In the genomic region with DNA sequence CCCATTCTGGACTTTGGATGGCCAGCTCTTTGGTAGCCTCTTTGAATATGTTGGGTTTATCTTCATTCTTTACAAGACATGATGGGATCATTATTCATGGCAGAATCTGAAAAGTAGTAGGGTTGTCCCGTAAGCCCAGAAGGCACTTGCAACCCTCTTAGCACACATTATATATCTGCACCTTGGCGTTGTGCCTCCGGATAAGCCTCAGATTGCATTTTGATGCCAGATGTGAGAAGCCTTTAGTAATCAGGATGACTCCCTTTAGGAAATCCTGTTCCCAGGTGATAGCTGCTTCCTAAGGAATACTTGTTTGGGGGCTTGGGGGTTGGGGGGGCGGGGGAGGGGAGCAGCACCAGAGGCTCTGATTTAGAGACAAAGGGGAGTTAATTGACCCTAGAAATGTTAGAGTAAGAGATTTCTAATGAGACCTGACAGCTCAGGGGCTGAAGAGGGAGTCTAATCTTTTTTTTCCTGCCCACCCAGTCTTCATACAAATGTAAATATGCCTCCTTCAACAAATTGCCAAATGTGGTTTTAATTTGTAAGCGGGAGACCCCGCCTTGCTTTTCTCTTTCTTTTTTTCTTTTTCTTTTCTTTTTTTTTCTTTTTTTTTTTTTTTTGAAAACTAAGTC, we compare ENCODE assay signal across 17 cellular contexts. TPM values are rescaled to one million over a fixed set of nuclear protein-coding genes. Genes with fewer than 3 reads are reported as not detected.
A peak's percentile ranks its signal among the peaks of the same experiment; 100 is the strongest.
DNase-seq lines count a peak whose midpoint lies in the region; ATAC-seq and TF ChIP-seq lines count a peak whose summit lies in the region.
"Had no signal": no experiment of that assay in that cellular context is flagged by ENCODE, and none has a peak within 500 bp of the region (broad histone marks: within the 10 kb centered on the region; RNA-seq: fewer than 3 reads in every experiment).

No MANE protein-coding gene starts in this region.

- H3K27ac ChIP-seq in breast epithelium (no peak overlapping the region), tibial artery (peak overlapping the region; percentile 14 to 52)
- H3K27ac ChIP-seq: right atrium auricular region had no signal

- TF ChIP-seq POLR2A in breast epithelium (IDR thresholded peaks at IDR 0.05), result no peak

- H3K4me1 ChIP-seq in breast epithelium, result no peaks in the 10 kb centered on the region
- peaks cover 0 to 29% (median 9%) of the 10 kb centered on the region in 4 donors for H3K4me1 ChIP-seq in tibial artery

- H3K36me3 ChIP-seq in breast epithelium, result no peaks in the 10 kb centered on the region
- no peaks in the 10 kb centered on the region for H3K36me3 ChIP-seq in tibial artery
- H3K36me3 ChIP-seq: right atrium auricular region had no signal

- no peak overlapping the region for H3K4me3 Mint-ChIP-seq in MCF 10A (ENCODE audit: unreplicated experiment)
- no peak overlapping the region for H3K4me3 Mint-ChIP-seq in chondrocyte (ENCODE audit: unreplicated experiment)
- H3K4me3 Mint-ChIP-seq: CD4-positive, alpha-beta memory T cell; natural killer cell treated with Interleukin-12 subunit alpha and Interleukin-12 subunit beta and Interleukin-15 and Interleukin-18, amount 100 ng/mL, for 72 hours; stimulated activated naive CD8-positive, alpha-beta T cell treated with anti-CD3 and anti-CD28 coated beads, Interleukin-15, amount 100 ng/mL, for 72 hours had no signal

- peaks cover 6% of the 10 kb centered on the region for H3K9me3 Mint-ChIP-seq in MCF 10A (ENCODE audit: unreplicated experiment)
- peaks cover 4% of the 10 kb centered on the region for H3K9me3 Mint-ChIP-seq in chondrocyte (ENCODE audit: low read depth)
- H3K9me3 Mint-ChIP-seq: natural killer cell treated with Interleukin-12 subunit alpha and Interleukin-12 subunit beta and Interleukin-15 and Interleukin-18, amount 100 ng/mL, for 72 hours; stimulated activated naive CD8-positive, alpha-beta T cell treated with anti-CD3 and anti-CD28 coated beads, Interleukin-15, amount 100 ng/mL, for 72 hours had no signal

- ATAC-seq in HG03432 (IDR thresholded peaks at IDR 0.05; ENCODE audit: unreplicated experiment), result no peak
- ATAC-seq: natural killer cell treated with Interleukin-12 subunit alpha and Interleukin-12 subunit beta and Interleukin-15 and Interleukin-18, amount 100 ng/mL, for 72 hours; stimulated activated naive CD8-positive, alpha-beta T cell treated with anti-CD3 and anti-CD28 coated beads, Interleukin-15, amount 100 ng/mL, for 72 hours had no signal

- H3K27ac Mint-ChIP-seq in MCF 10A (ENCODE audit: low read depth, unreplicated experiment) (peak overlapping the region; percentile 90), chondrocyte (ENCODE audit: unreplicated experiment) (peak overlapping the region; percentile 95)
- H3K27ac Mint-ChIP-seq: CD4-positive, alpha-beta memory T cell; natural killer cell treated with Interleukin-12 subunit alpha and Interleukin-12 subunit beta and Interleukin-15 and Interleukin-18, amount 100 ng/mL, for 72 hours; stimulated activated naive CD8-positive, alpha-beta T cell treated with anti-CD3 and anti-CD28 coated beads, Interleukin-15, amount 100 ng/mL, for 72 hours had no signal

- H3K4me1 Mint-ChIP-seq in MCF 10A (ENCODE audit: insufficient read depth, unreplicated experiment) (peaks cover 18% of the 10 kb centered on the region), chondrocyte (ENCODE audit: low read depth) (peaks cover 56% of the 10 kb centered on the region)
- H3K4me1 Mint-ChIP-seq: CD4-positive, alpha-beta memory T cell; stimulated activated naive CD8-positive, alpha-beta T cell treated with anti-CD3 and anti-CD28 coated beads, Interleukin-15, amount 100 ng/mL, for 72 hours had no signal

- intact Hi-C loops in MCF 10A (cut with micrococcal nuclease), result loop anchor here (1.0 kb wide), 1 partner anchor 19 kb away; no protein-coding TSS in a partner anchor
- intact Hi-C loops in breast epithelium (cut with DNase I; ENCODE audit: low total_unique reads), result no loop called here
- intact Hi-C loops in tibial artery (cut with DNase I; ENCODE audit: low total_unique reads), result no loop called here

- peak; percentile 80 for DNase-seq in MCF 10A (ENCODE audit: unreplicated experiment)
- no peak for DNase-seq in breast epithelium (ENCODE audit: low spot score in 2 of 2)
- no peak for DNase-seq in chondrocyte (ENCODE audit: low spot score)
- peak; percentile 44 for DNase-seq in islet precursor cell
- no peak for DNase-seq in tibial artery
- DNase-seq in effector CD4-positive, alpha-beta T cell, result no peak
- DNase-seq in NOMO-1 (lab: John Stamatoyannopoulos, UW; ENCODE audit: unreplicated experiment in 2 of 2), result no peak
- DNase-seq: activated CD4-positive, alpha-beta T cell treated with anti-CD3 and anti-CD28 coated beads for 1 hour; activated effector memory CD4-positive, alpha-beta T cell treated with anti-CD3 and anti-CD28 coated beads, Interleukin-2, amount 50 U/mL, for 16 hours; CD4-positive, alpha-beta memory T cell; DMS79; NCI-H187; OCI-M1; stimulated activated naive CD8-positive, alpha-beta T cell treated with anti-CD3 and anti-CD28 coated beads, Interleukin-15, amount 100 ng/mL, for 72 hours had no signal

- H3K9me3 ChIP-seq in breast epithelium, result no peaks in the 10 kb centered on the region
- H3K9me3 ChIP-seq in tibial artery, result no peaks in the 10 kb centered on the region
- H3K9me3 ChIP-seq: right atrium auricular region had no signal

- TF ChIP-seq CTCF in MCF 10A (IDR thresholded peaks at IDR 0.05; ENCODE audit: unreplicated experiment) (no peak), breast epithelium (IDR thresholded peaks at IDR 0.05) (no peak), chondrocyte (IDR thresholded peaks at IDR 0.05) (no peak), tibial artery (IDR thresholded peaks at IDR 0.05) (no peak)

- H3K27me3 ChIP-seq in breast epithelium (no peaks in the 10 kb centered on the region), tibial artery (no peaks in the 10 kb centered on the region)
- H3K27me3 ChIP-seq: right atrium auricular region had no signal

- no peak overlapping the region for H3K4me3 ChIP-seq in breast epithelium
- no peak overlapping the region for H3K4me3 ChIP-seq in tibial artery
- H3K4me3 ChIP-seq: right atrium auricular region had no signal

- BruUV-seq in MCF 10A (replicated peaks; lab: Mats Ljungman, UMichigan), result no TSS peak

- H3K27me3 Mint-ChIP-seq in MCF 10A (ENCODE audit: insufficient read depth, unreplicated experiment), result no peaks in the 10 kb centered on the region
- H3K27me3 Mint-ChIP-seq in chondrocyte (ENCODE audit: low read depth), result no peaks in the 10 kb centered on the region
- H3K27me3 Mint-ChIP-seq: CD4-positive, alpha-beta memory T cell; natural killer cell treated with Interleukin-12 subunit alpha and Interleukin-12 subunit beta and Interleukin-15 and Interleukin-18, amount 100 ng/mL, for 72 hours; stimulated activated naive CD8-positive, alpha-beta T cell treated with anti-CD3 and anti-CD28 coated beads, Interleukin-15, amount 100 ng/mL, for 72 hours had no signal

- CTCF ChIA-PET in MCF 10A (lab: Yijun Ruan, JAX), result interaction anchor here (0.5 to 1.0 kb wide), 5 partner anchors 9 to 1591 kb away, joined by 3 to 4 read pairs (median 3); no protein-coding TSS in a partner anchor

- POLR2A ChIA-PET in MCF 10A (lab: Yijun Ruan, JAX), result interaction anchor here (0.7 to 5.6 kb wide), 13 partner anchors 9 to 184 kb away, joined by 3 to 43 read pairs (median 7); a partner anchor contains a TSS

- H3K36me3 Mint-ChIP-seq in MCF 10A (ENCODE audit: insufficient read depth, unreplicated experiment) (peaks cover 16% of the 10 kb centered on the region), chondrocyte (ENCODE audit: low read depth) (peaks cover 8% of the 10 kb centered on the region)

RNA-seq across cellular contexts. Expression of a gene that starts 55.1 kb away (rescaled TPM):
- total RNA-seq in MCF 10A (2022), result 62.5 and 88.0 TPM in 2 replicates
- 10 to 100 TPM; 49.0 to 97.9 (median 75.7) TPM for total RNA-seq in breast epithelium
- 161 to 510 TPM (median 505 TPM) in 3 replicates for total RNA-seq in chondrocyte

Comparison
In these comparisons a context has a peak if more than half of its experiments do, and no peak if none do; other contexts are left out.
1. DNase-seq: peak in MCF 10A (single experiment) and islet precursor cell (single experiment); none in breast epithelium (0 of 2), chondrocyte (single experiment), tibial artery (0 of 2), effector CD4-positive, alpha-beta T cell (single experiment) and NOMO-1 (0 of 2).
2. H3K27ac ChIP-seq: peak in tibial artery (2 of 2); none in breast epithelium (0 of 2).